9 cellular contexts compared by ENCODE assay signal in genomic region chr10:116521424-116522305, GRCh38. TPM values are rescaled to one million over a fixed set of nuclear protein-coding genes. Genes with fewer than 3 reads are reported as not detected.
DNase-seq lines count a peak whose midpoint lies in the region; ATAC-seq and TF ChIP-seq lines count a peak whose summit lies in the region.
"Had no signal": no experiment of that assay in that cellular context is flagged by ENCODE, and none has a peak within 500 bp of the region (broad histone marks: within the 10 kb centered on the region; RNA-seq: fewer than 3 reads in every experiment).

No MANE protein-coding gene starts in this region.

- peaks cover 16% of the 10 kb centered on the region for H3K27me3 Mint-ChIP-seq in CD4-positive, alpha-beta T cell

- DNase-seq in CD4-positive, alpha-beta T cell, result no peak
- DNase-seq in SW480 (ENCODE audit: low spot score) (peak; percentile 33), fibroblast of pulmonary artery (ENCODE audit: low read depth) (peak; percentile 62), sigmoid colon (no peak), substantia nigra (lab: John Stamatoyannopoulos, UW) (no peak), Right ventricle myocardium inferior (ENCODE audit: missing footprints) (no peak)

- 41 to 43% methylated on average over 10 of the region's 10 CpGs for WGBS in sigmoid colon, 2 donors

- CTCF ChIA-PET in CD4-positive, alpha-beta T cell (lab: Charles Lee), result no interaction called here

- H3K36me3 ChIP-seq in sigmoid colon, result no peaks in the 10 kb centered on the region

- H3K27ac Mint-ChIP-seq in CD4-positive, alpha-beta T cell, result no peak overlapping the region
- H3K27ac Mint-ChIP-seq: naive thymus-derived CD8-positive, alpha-beta T cell had no signal

- no peaks in the 10 kb centered on the region for H3K9me3 Mint-ChIP-seq in CD4-positive, alpha-beta T cell
- H3K9me3 Mint-ChIP-seq: naive thymus-derived CD8-positive, alpha-beta T cell had no signal

- no peak overlapping the region for H3K27ac ChIP-seq in CD4-positive, alpha-beta T cell (ENCODE audit: low read depth, low read length)
- H3K27ac ChIP-seq in sigmoid colon (no peak overlapping the region), substantia nigra (ENCODE audit: low read depth, low read length, poor library complexity, severe bottlenecking) (no peak overlapping the region)

- no peak overlapping the region for H3K4me3 ChIP-seq in fibroblast of pulmonary artery (replicated peaks; ENCODE audit: low read depth, low read length)
- no peak overlapping the region for H3K4me3 ChIP-seq in sigmoid colon

- intact Hi-C loops in CD4-positive, alpha-beta T cell (cut with DNase I, micrococcal nuclease), result no loop called here
- intact Hi-C loops in sigmoid colon (cut with DNase I), result no loop called here
- intact Hi-C loops in Right ventricle myocardium inferior (cut with DNase I), result no loop called here

- no peak for ATAC-seq in CD4-positive, alpha-beta T cell (ENCODE audit: poor library complexity)
- ATAC-seq in GM18505 (IDR thresholded peaks at IDR 0.05; ENCODE audit: unreplicated experiment), result peak; percentile 73
- ATAC-seq in HG03442 (IDR thresholded peaks at IDR 0.05; ENCODE audit: unreplicated experiment), result peak; percentile 67
- ATAC-seq in Right ventricle myocardium inferior, result no peak
- ATAC-seq: naive thymus-derived CD8-positive, alpha-beta T cell had no signal

- POLR2A ChIA-PET in CD4-positive, alpha-beta T cell (lab: Charles Lee), result no interaction called here

- H3K4me1 Mint-ChIP-seq in CD4-positive, alpha-beta T cell (ENCODE audit: low read depth), result no peaks in the 10 kb centered on the region
- H3K4me1 Mint-ChIP-seq: naive thymus-derived CD8-positive, alpha-beta T cell had no signal

- TF ChIP-seq EP300 in sigmoid colon (IDR thresholded peaks at IDR 0.05), result no peak

- no peak overlapping the region for H3K4me3 Mint-ChIP-seq in CD4-positive, alpha-beta T cell
- H3K4me3 Mint-ChIP-seq: naive thymus-derived CD8-positive, alpha-beta T cell had no signal

- H3K4me1 ChIP-seq in sigmoid colon, result no peaks in the 10 kb centered on the region

- TF ChIP-seq POLR2A in GM18505 (IDR thresholded peaks at IDR 0.05; ENCODE audit: borderline replicate concordance, extremely low read depth, insufficient read depth, insufficient read length) (no peak), sigmoid colon (IDR thresholded peaks at IDR 0.05) (no peak)

- no peaks in the 10 kb centered on the region for H3K9me3 ChIP-seq in CD4-positive, alpha-beta T cell (ENCODE audit: control insufficient read depth, low read length)
- H3K9me3 ChIP-seq in sigmoid colon, result no peaks in the 10 kb centered on the region

- H3K36me3 Mint-ChIP-seq in CD4-positive, alpha-beta T cell (ENCODE audit: low read depth), result no peaks in the 10 kb centered on the region
- H3K36me3 Mint-ChIP-seq: naive thymus-derived CD8-positive, alpha-beta T cell had no signal

- peak; percentile 95 for TF ChIP-seq CTCF in CD4-positive, alpha-beta T cell (IDR thresholded peaks at IDR 0.05)
- TF ChIP-seq CTCF in fibroblast of pulmonary artery (IDR thresholded peaks at IDR 0.05; ENCODE audit: low read length, missing control alignments) (peak; percentile 86), sigmoid colon (IDR thresholded peaks at IDR 0.05) (peak in 3 of 4 experiments; percentile 36 to 69 (median 46))

- H3K27me3 ChIP-seq in CD4-positive, alpha-beta T cell (ENCODE audit: control insufficient read depth, insufficient read depth, low read length), result no peaks in the 10 kb centered on the region
- no peaks in the 10 kb centered on the region for H3K27me3 ChIP-seq in sigmoid colon

RNA-seq across cellular contexts. Expression of gene PNLIP, which starts 24.1 kb away (rescaled TPM):
- not detected for total RNA-seq in CD4-positive, alpha-beta T cell
- total RNA-seq in sigmoid colon (not detected), Right ventricle myocardium inferior (not detected)
- polyA plus RNA-seq in sigmoid colon, result 1 to 10 TPM in 1 of 3 donors, not detected in 2; 4.2 TPM
- total RNA-seq: naive thymus-derived CD8-positive, alpha-beta T cell had no signal
- polyA plus RNA-seq: naive thymus-derived CD8-positive, alpha-beta T cell had no signal

Comparison
In these comparisons a context has a peak if more than half of its experiments do, and no peak if none do; other contexts are left out.
1. ATAC-seq: peak in GM18505 (single experiment) and HG03442 (single experiment); none in CD4-positive, alpha-beta T cell (single experiment) and Right ventricle myocardium inferior (single experiment).
2. DNase-seq: peak in SW480 (single experiment) and fibroblast of pulmonary artery (single experiment); none in CD4-positive, alpha-beta T cell (0 of 10), sigmoid colon (single experiment), substantia nigra (0 of 49) and Right ventricle myocardium inferior (single experiment).
3. Peak in every context shown above with its lines, with median percentiles within 50 percentile points of each other: CTCF ChIP-seq.